In genomic region chr18:37453754-37454153, GRCh38 we compare ENCODE assay signal across 15 cellular contexts.
A peak's percentile ranks its signal among the peaks of the same experiment; 100 is the strongest.
DNase-seq lines count a peak whose midpoint lies in the region; ATAC-seq and TF ChIP-seq lines count a peak whose summit lies in the region.
"Had no signal": no experiment of that assay in that cellular context is flagged by ENCODE, and none has a peak within 500 bp of the region (broad histone marks: within the 10 kb centered on the region; RNA-seq: fewer than 3 reads in every experiment).

No MANE protein-coding gene starts in this region.

- H3K27ac Mint-ChIP-seq in nephron, result peak overlapping the region; percentile 73 to 99 (median 97)
- no peak overlapping the region for H3K27ac Mint-ChIP-seq in naive thymus-derived CD4-positive, alpha-beta T cell
- H3K27ac Mint-ChIP-seq: CD8-positive, alpha-beta T cell had no signal

- 48% methylated on average over 3 of the region's 3 CpGs for WGBS in esophagus muscularis mucosa
- WGBS in tibial nerve, 2 donors, result 55 to 67% methylated on average over 3 of the region's 3 CpGs

- POLR2A ChIA-PET in naive thymus-derived CD4-positive, alpha-beta T cell (lab: Charles Lee), result no interaction called here

- H3K4me1 ChIP-seq in stomach smooth muscle (ENCODE audit: control insufficient read depth, insufficient read depth, low read length) (peaks cover 18% of the 10 kb centered on the region), esophagus muscularis mucosa (peaks cover 0 to 32% (median 26%) of the 10 kb centered on the region in 4 donors), tibial nerve (no peaks in the 10 kb centered on the region)
- no peaks in the 10 kb centered on the region for H3K4me1 ChIP-seq in naive thymus-derived CD4-positive, alpha-beta T cell (ENCODE audit: control insufficient read depth in 2 of 2, insufficient read depth in 2 of 2, low read length in 2 of 2)

- peak; percentile 24 for DNase-seq in NCI-H69 (lab: John Stamatoyannopoulos, UW)
- peak; percentile 26 for DNase-seq in fibroblast of pulmonary artery (ENCODE audit: low read depth)
- no peak for DNase-seq in esophagus muscularis mucosa (ENCODE audit: extremely low spot score)
- no peak for DNase-seq in naive thymus-derived CD4-positive, alpha-beta T cell
- no peak for DNase-seq in inferior parietal cortex (ENCODE audit: extremely low spot score)
- no peak for DNase-seq in tibial nerve (ENCODE audit: low spot score in 2 of 2)
- DNase-seq: CD8-positive, alpha-beta T cell; MM.1S; NCI-H1105 treated with DMSO at 0.1 percent for 48 hours; NCI-H187; NCI-H446 treated with DMSO at 0.1 percent for 48 hours; NCI-H774 had no signal

- H3K27me3 ChIP-seq in stomach smooth muscle (ENCODE audit: control insufficient read depth in 1 of 2, insufficient read depth in 2 of 2, low read length in 2 of 2) (no peaks in the 10 kb centered on the region), esophagus muscularis mucosa (no peaks in the 10 kb centered on the region), tibial nerve (no peaks in the 10 kb centered on the region)
- H3K27me3 ChIP-seq in naive thymus-derived CD4-positive, alpha-beta T cell (ENCODE audit: control insufficient read depth in 2 of 2, insufficient read depth in 2 of 2, low read length in 2 of 2), result no peaks in the 10 kb centered on the region

- CTCF ChIA-PET in naive thymus-derived CD4-positive, alpha-beta T cell (lab: Charles Lee), result no interaction called here

- H3K4me3 Mint-ChIP-seq in nephron, result peak overlapping the region in 1 of 3 experiments; percentile 48
- H3K4me3 Mint-ChIP-seq in naive thymus-derived CD4-positive, alpha-beta T cell, result no peak overlapping the region
- H3K4me3 Mint-ChIP-seq: CD8-positive, alpha-beta T cell had no signal

- intact Hi-C loops in esophagus muscularis mucosa (cut with DNase I), result no loop called here
- intact Hi-C loops in naive thymus-derived CD4-positive, alpha-beta T cell (cut with micrococcal nuclease), result no loop called here

- H3K27me3 Mint-ChIP-seq in nephron (ENCODE audit: low read depth), result peaks cover 18% of the 10 kb centered on the region
- H3K27me3 Mint-ChIP-seq in naive thymus-derived CD4-positive, alpha-beta T cell, result peaks cover 0 to 10% (median 0%) of the 10 kb centered on the region in 5 donors

- no peak for ATAC-seq in naive thymus-derived CD4-positive, alpha-beta T cell
- ATAC-seq: CD8-positive, alpha-beta T cell; HepG2 had no signal

- TF ChIP-seq POLR2A in esophagus muscularis mucosa (IDR thresholded peaks at IDR 0.05; ENCODE audit: low read depth) (no peak), tibial nerve (IDR thresholded peaks at IDR 0.05) (no peak)

- H3K36me3 ChIP-seq in stomach smooth muscle (ENCODE audit: control insufficient read depth in 2 of 2, insufficient read depth in 2 of 2, low read length in 2 of 2), result no peaks in the 10 kb centered on the region
- no peaks in the 10 kb centered on the region for H3K36me3 ChIP-seq in esophagus muscularis mucosa
- no peaks in the 10 kb centered on the region for H3K36me3 ChIP-seq in naive thymus-derived CD4-positive, alpha-beta T cell (ENCODE audit: control insufficient read depth in 2 of 3, insufficient read depth in 3 of 3, low read length in 3 of 3)
- H3K36me3 ChIP-seq in tibial nerve, result no peaks in the 10 kb centered on the region

- H3K9ac ChIP-seq in stomach smooth muscle (ENCODE audit: low read length in 2 of 2), result no peak overlapping the region

- no peaks in the 10 kb centered on the region for H3K9me3 ChIP-seq in stomach smooth muscle (ENCODE audit: control insufficient read depth in 2 of 2, low read length in 2 of 2)
- H3K9me3 ChIP-seq in esophagus muscularis mucosa, result no peaks in the 10 kb centered on the region
- H3K9me3 ChIP-seq in naive thymus-derived CD4-positive, alpha-beta T cell (ENCODE audit: control insufficient read depth in 2 of 3, low read length in 3 of 3), result no peaks in the 10 kb centered on the region
- H3K9me3 ChIP-seq in tibial nerve, result no peaks in the 10 kb centered on the region

- H3K4me3 ChIP-seq in fibroblast of pulmonary artery (replicated peaks; ENCODE audit: low read depth, low read length) (no peak overlapping the region), stomach smooth muscle (ENCODE audit: low read length in 2 of 2) (no peak overlapping the region), esophagus muscularis mucosa (no peak overlapping the region), tibial nerve (no peak overlapping the region)
- H3K4me3 ChIP-seq in naive thymus-derived CD4-positive, alpha-beta T cell (ENCODE audit: low read length), result no peak overlapping the region

- H3K36me3 Mint-ChIP-seq in nephron (ENCODE audit: low read depth), result no peaks in the 10 kb centered on the region
- no peaks in the 10 kb centered on the region for H3K36me3 Mint-ChIP-seq in naive thymus-derived CD4-positive, alpha-beta T cell
- H3K36me3 Mint-ChIP-seq: CD8-positive, alpha-beta T cell had no signal

- no peak for TF ChIP-seq EP300 in esophagus muscularis mucosa (IDR thresholded peaks at IDR 0.05)
- no peak for TF ChIP-seq EP300 in tibial nerve (IDR thresholded peaks at IDR 0.05)

- peaks cover 69% of the 10 kb centered on the region for H3K4me1 Mint-ChIP-seq in nephron
- H3K4me1 Mint-ChIP-seq in naive thymus-derived CD4-positive, alpha-beta T cell, result no peaks in the 10 kb centered on the region

- TF ChIP-seq CTCF in fibroblast of pulmonary artery (IDR thresholded peaks at IDR 0.05; ENCODE audit: low read length, missing control alignments), result no peak
- no peak for TF ChIP-seq CTCF in nephron (IDR thresholded peaks at IDR 0.05; ENCODE audit: unreplicated experiment in 3 of 3)
- TF ChIP-seq CTCF in esophagus muscularis mucosa (IDR thresholded peaks at IDR 0.05), result no peak
- TF ChIP-seq CTCF in tibial nerve (IDR thresholded peaks at IDR 0.05), result no peak

- no peaks in the 10 kb centered on the region for H3K9me3 Mint-ChIP-seq in nephron
- peaks cover 0 to 2% (median 0%) of the 10 kb centered on the region in 11 donors for H3K9me3 Mint-ChIP-seq in naive thymus-derived CD4-positive, alpha-beta T cell
- H3K9me3 Mint-ChIP-seq: CD8-positive, alpha-beta T cell had no signal

- H3K27ac ChIP-seq in stomach smooth muscle (ENCODE audit: low read length) (peak overlapping the region; percentile 24), esophagus muscularis mucosa (replicated peaks in 1 of 4) (peak overlapping the region in 1 of 4 donors; percentile 5), tibial nerve (no peak overlapping the region)
- H3K27ac ChIP-seq in naive thymus-derived CD4-positive, alpha-beta T cell (ENCODE audit: low read depth, low read length), result no peak overlapping the region

Comparison
In these comparisons a context has a peak if more than half of its experiments do, and no peak if none do; other contexts are left out.
1. DNase-seq: peak in NCI-H69 (single experiment) and fibroblast of pulmonary artery (single experiment); none in esophagus muscularis mucosa (single experiment), naive thymus-derived CD4-positive, alpha-beta T cell (0 of 9), inferior parietal cortex (single experiment) and tibial nerve (0 of 2).
2. H3K27ac Mint-ChIP-seq: peak in nephron (3 of 3); none in naive thymus-derived CD4-positive, alpha-beta T cell (0 of 9).